18 cellular contexts compared by ENCODE assay signal in genomic region chr7:131722371-131722770, GRCh38.
"Had no signal": no experiment of that assay in that cellular context is flagged by ENCODE, and none has a peak within 500 bp of the region (broad histone marks: within the 10 kb centered on the region; RNA-seq: fewer than 3 reads in every experiment).

No MANE protein-coding gene starts in this region.

- H3K36me3 Mint-ChIP-seq: activated CD8-positive, alpha-beta memory T cell treated with anti-CD3 and anti-CD28 coated beads, Interleukin-2, amount 10 ng/mL, durations not matched to agents 7 days and 5 days; activated naive CD8-positive, alpha-beta T cell; mesothelial cell of epicardium; natural killer cell treated with Interleukin-12 subunit alpha and Interleukin-12 subunit beta and Interleukin-15 and Interleukin-18, amount 100 ng/mL, for 72 hours; stimulated activated naive B cell treated with anti-CD40 and anti-IgM and Interleukin-4, amounts not matched to agents 10 μg/mL and 1 μg/mL and 100 μg/mL, for 72 hours had no signal

- H3K4me3 ChIP-seq: cardiac muscle cell, dorsolateral prefrontal cortex, lower lobe of right lung, thoracic aorta had no signal

- H3K4me3 Mint-ChIP-seq: activated CD4-positive, alpha-beta memory T cell treated with anti-CD3 and anti-CD28 coated beads, Interleukin-2, amount 10 ng/mL, durations not matched to agents 7 days and 5 days; activated CD8-positive, alpha-beta memory T cell treated with anti-CD3 and anti-CD28 coated beads, Interleukin-2, amount 10 ng/mL, durations not matched to agents 7 days and 5 days; activated naive CD8-positive, alpha-beta T cell; mesothelial cell of epicardium; natural killer cell treated with Interleukin-12 subunit alpha and Interleukin-12 subunit beta and Interleukin-15 and Interleukin-18, amount 100 ng/mL, for 72 hours; stimulated activated naive B cell treated with anti-CD40 and anti-IgM and Interleukin-4, amounts not matched to agents 10 μg/mL and 1 μg/mL and 100 μg/mL, for 72 hours had no signal

- DNase-seq: activated CD4-positive, alpha-beta memory T cell treated with anti-CD3 and anti-CD28 coated beads, Interleukin-2, amount 10 ng/mL, durations not matched to agents 7 days and 5 days; activated CD4-positive, alpha-beta T cell treated with anti-CD3 and anti-CD28 coated beads for 48 hours; activated CD4-positive, CD25-positive, alpha-beta regulatory T cell; activated CD8-positive, alpha-beta memory T cell treated with anti-CD3 and anti-CD28 coated beads, Interleukin-2, amount 10 ng/mL, durations not matched to agents 7 days and 5 days; dorsolateral prefrontal cortex; hypothalamus; islet precursor cell; left colon; lower lobe of right lung; nucleus accumbens; posterior cingulate gyrus; stimulated activated naive B cell treated with anti-CD40 and anti-IgM and Interleukin-4, amounts not matched to agents 10 μg/mL and 1 μg/mL and 100 μg/mL, for 72 hours; T1000 had no signal

- H3K27ac Mint-ChIP-seq: activated CD4-positive, alpha-beta memory T cell treated with anti-CD3 and anti-CD28 coated beads, Interleukin-2, amount 10 ng/mL, durations not matched to agents 7 days and 5 days; activated CD8-positive, alpha-beta memory T cell treated with anti-CD3 and anti-CD28 coated beads, Interleukin-2, amount 10 ng/mL, durations not matched to agents 7 days and 5 days; activated naive CD8-positive, alpha-beta T cell; mesothelial cell of epicardium; natural killer cell treated with Interleukin-12 subunit alpha and Interleukin-12 subunit beta and Interleukin-15 and Interleukin-18, amount 100 ng/mL, for 72 hours; stimulated activated naive B cell treated with anti-CD40 and anti-IgM and Interleukin-4, amounts not matched to agents 10 μg/mL and 1 μg/mL and 100 μg/mL, for 72 hours had no signal

- H3K27me3 Mint-ChIP-seq: activated CD4-positive, alpha-beta memory T cell treated with anti-CD3 and anti-CD28 coated beads, Interleukin-2, amount 10 ng/mL, durations not matched to agents 7 days and 5 days; activated CD8-positive, alpha-beta memory T cell treated with anti-CD3 and anti-CD28 coated beads, Interleukin-2, amount 10 ng/mL, durations not matched to agents 7 days and 5 days had no signal

- H3K9me3 Mint-ChIP-seq: activated CD4-positive, alpha-beta memory T cell treated with anti-CD3 and anti-CD28 coated beads, Interleukin-2, amount 10 ng/mL, durations not matched to agents 7 days and 5 days; mesothelial cell of epicardium; natural killer cell treated with Interleukin-12 subunit alpha and Interleukin-12 subunit beta and Interleukin-15 and Interleukin-18, amount 100 ng/mL, for 72 hours had no signal

- H3K4me1 Mint-ChIP-seq: activated CD4-positive, alpha-beta memory T cell treated with anti-CD3 and anti-CD28 coated beads, Interleukin-2, amount 10 ng/mL, durations not matched to agents 7 days and 5 days; activated CD8-positive, alpha-beta memory T cell treated with anti-CD3 and anti-CD28 coated beads, Interleukin-2, amount 10 ng/mL, durations not matched to agents 7 days and 5 days; mesothelial cell of epicardium; stimulated activated naive B cell treated with anti-CD40 and anti-IgM and Interleukin-4, amounts not matched to agents 10 μg/mL and 1 μg/mL and 100 μg/mL, for 72 hours had no signal
